In the genomic region with DNA sequence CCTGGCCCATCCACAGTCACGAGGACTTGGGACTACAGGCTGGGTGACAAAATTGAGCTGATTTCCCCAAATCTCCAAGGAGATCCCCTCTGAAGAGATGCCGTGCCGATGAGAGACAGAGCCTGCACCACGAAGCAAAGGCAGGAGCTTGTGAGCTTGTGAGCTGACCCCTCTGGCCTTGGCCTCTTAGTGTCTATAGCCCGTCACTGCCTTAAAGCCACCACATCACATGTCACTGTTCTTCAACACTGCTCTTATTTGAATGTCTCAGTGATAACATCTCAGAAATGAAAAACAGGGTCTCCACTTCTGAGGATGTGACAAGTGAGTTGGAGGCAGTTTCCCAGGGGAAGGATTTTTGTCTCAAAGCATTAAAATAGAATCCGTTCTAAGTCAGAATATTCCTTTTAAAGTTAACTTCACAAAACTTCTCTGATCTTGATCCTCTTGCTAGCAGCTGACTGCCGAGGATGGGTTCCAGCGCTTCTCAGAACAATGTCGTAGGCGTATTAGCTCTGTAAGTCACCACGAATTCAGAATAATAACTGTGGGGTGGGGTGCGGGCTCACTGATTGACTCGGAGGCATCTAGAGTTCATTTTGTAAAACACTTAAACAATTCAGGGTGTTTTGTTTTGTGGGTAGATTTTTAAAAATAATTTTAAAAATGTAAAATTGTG, we compare ENCODE assay signal across 8 cellular contexts. TPM values are rescaled to one million over a fixed set of nuclear protein-coding genes. Genes with fewer than 3 reads are reported as not detected.
DNase-seq lines count a peak whose midpoint lies in the region; ATAC-seq and TF ChIP-seq lines count a peak whose summit lies in the region.

No MANE protein-coding gene starts in this region.

- no peaks in the 10 kb centered on the region for H3K4me1 ChIP-seq in mucosa of descending colon (ENCODE audit: low read depth)
- peaks cover 4% of the 10 kb centered on the region for H3K4me1 ChIP-seq in testis
- no peaks in the 10 kb centered on the region for H3K4me1 ChIP-seq in A673 (ENCODE audit: insufficient read depth, low read length, poor library complexity, severe bottlenecking)

- ATAC-seq in HG03432 (IDR thresholded peaks at IDR 0.05; ENCODE audit: unreplicated experiment) (peak; percentile 57), mucosa of descending colon (peak; percentile 62)

- BruUV-seq in A673 (replicated peaks; lab: Mats Ljungman, UMichigan) = no TSS peak

- no peaks in the 10 kb centered on the region for H3K9me3 ChIP-seq in mucosa of descending colon
- H3K9me3 ChIP-seq in testis = no peaks in the 10 kb centered on the region
- H3K9me3 ChIP-seq in A673 (ENCODE audit: low read depth, low read length, poor library complexity, severe bottlenecking) = no peaks in the 10 kb centered on the region

- TF ChIP-seq CTCF in mucosa of descending colon (IDR thresholded peaks at IDR 0.05) (no peak), testis (IDR thresholded peaks at IDR 0.05) (no peak), A673 (conservative IDR thresholded peaks at IDR 0.05; ENCODE audit: low read depth, low read length) (no peak)

- POLR2A ChIA-PET in A673 (lab: Charles Lee; ENCODE audit: low non-redundant PET) = no interaction called here

- H3K4me3 ChIP-seq in mucosa of descending colon = no peak overlapping the region
- H3K4me3 ChIP-seq in testis = no peak overlapping the region
- no peak overlapping the region for H3K4me3 ChIP-seq in A673 (ENCODE audit: low read depth, low read length, poor library complexity, severe bottlenecking)

- DNase-seq in COLO829 (ENCODE audit: low spot score) (peak; percentile 40), mucosa of descending colon (peak in 1 of 3 donors; percentile 28), testis (peak; percentile 69), A673 (ENCODE audit: low spot score) (no peak), NCI-H1436 treated with DMSO at 0.1 percent for 48 hours (lab: John Stamatoyannopoulos, UW) (no peak), NCI-H1436 (lab: John Stamatoyannopoulos, UW) (no peak)
- peak; percentile 51 for DNase-seq in activated effector memory CD4-positive, alpha-beta T cell treated with Interleukin-2 at 50 U/mL for 16 hours

- peak overlapping the region; percentile 53 to 58 for H3K27ac ChIP-seq in testis
- no peak overlapping the region for H3K27ac ChIP-seq in A673 (ENCODE audit: low read depth, low read length, poor library complexity, severe bottlenecking)

- CTCF ChIA-PET in A673 (lab: Charles Lee) = no interaction called here

- H3K36me3 ChIP-seq in mucosa of descending colon (ENCODE audit: low read depth) (no peaks in the 10 kb centered on the region), testis (ENCODE audit: low read depth, missing control alignments) (no peaks in the 10 kb centered on the region), A673 (ENCODE audit: insufficient read depth, low read length, poor library complexity, severe bottlenecking) (no peaks in the 10 kb centered on the region)

- 58 to 64% methylated on average over 13 of the region's 13 CpGs for WGBS in testis, 2 donors

- H3K27me3 ChIP-seq in testis (no peaks in the 10 kb centered on the region), A673 (replicated peaks; ENCODE audit: insufficient read depth, low read depth, low read length, poor library complexity) (no peaks in the 10 kb centered on the region)

- TF ChIP-seq POLR2A in testis (IDR thresholded peaks at IDR 0.05) = no peak

- intact Hi-C loops in mucosa of descending colon (cut with DNase I, micrococcal nuclease) (no loop called here), testis (cut with DNase I; ENCODE audit: low total_unique reads) (no loop called here), A673 (cut with micrococcal nuclease; ENCODE audit: unreplicated experiment) (no loop called here)

RNA-seq across cellular contexts. Expression of gene CHST11, which starts 37.5 kb away (rescaled TPM):
- total RNA-seq in mucosa of descending colon (10 to 100 TPM in 1 of 3 donors, 1 to 10 TPM in 2; 3.3 to 15.2 (median 6.6) TPM), testis (10 to 100 TPM; 23.9 to 36.9 TPM), A673 (2021) (1.1 and 1.5 TPM in 2 replicates)
- polyA plus RNA-seq in testis (ENCODE audit: insufficient read depth, low read depth, low replicate concordance) = 5.1 TPM

Comparison
In these comparisons a context has a peak if more than half of its experiments do, and no peak if none do; other contexts are left out.
1. DNase-seq: peak in COLO829 (single experiment), activated effector memory CD4-positive, alpha-beta T cell treated with Interleukin-2 at 50 U/mL for 16 hours (single experiment) and testis (single experiment); none in A673 (single experiment), NCI-H1436 treated with DMSO at 0.1 percent for 48 hours (single experiment) and NCI-H1436 (single experiment).